In the genomic region with DNA sequence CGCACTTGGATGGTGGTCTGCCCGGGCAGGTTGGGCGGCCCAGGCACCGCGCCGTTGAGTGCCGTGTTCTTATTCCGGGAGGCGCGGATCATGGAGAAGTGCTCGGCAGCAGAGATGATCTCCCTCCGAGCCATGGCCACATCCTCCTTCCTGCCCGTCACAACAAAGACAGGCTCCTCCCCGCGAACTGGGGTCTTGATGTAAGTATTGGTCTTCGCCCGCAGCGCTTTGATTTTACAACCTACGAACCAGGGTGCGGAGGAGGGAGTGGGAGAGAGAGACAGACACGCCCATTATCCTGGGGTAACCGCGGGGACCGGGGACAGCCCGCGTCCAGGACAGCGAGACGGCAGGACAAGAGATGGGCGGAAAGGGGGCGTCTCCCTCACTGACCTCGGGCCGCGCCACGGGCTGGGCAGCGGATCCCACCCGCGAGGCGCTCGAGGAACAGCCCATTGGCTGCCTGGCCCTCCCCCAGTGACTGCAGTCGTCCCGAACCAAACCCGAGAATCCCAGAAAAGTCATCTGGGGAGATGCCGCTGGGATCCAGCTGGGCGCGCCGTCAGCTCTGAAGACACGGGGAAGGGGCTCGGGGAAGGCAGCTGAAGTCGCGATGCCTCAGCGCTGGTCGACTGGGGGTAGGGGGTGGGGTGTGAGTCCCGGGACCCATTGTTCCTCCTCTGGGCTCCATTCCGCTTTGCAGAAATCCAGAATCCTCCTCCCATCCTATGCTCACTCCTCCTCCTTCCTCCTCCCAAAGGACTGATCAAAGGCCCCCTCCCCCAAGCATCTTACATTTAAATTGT, we compare ENCODE assay signal across 1 cellular context.
TF ChIP-seq lines count a peak whose summit lies in the region.

No MANE protein-coding gene starts in this region.

TF ChIP-seq in IMR-90, 13 proteins besides CTCF, POLR2A, EP300 and RAD21:
- TF ChIP-seq CHD1 (IDR thresholded peaks at IDR 0.05; ENCODE audit: low read depth, low read length) = 0 out of 2 replicates have a peak, but pooled peaks have one; percentile 31
- TF ChIP-seq BHLHE40 (IDR thresholded peaks at IDR 0.05; ENCODE audit: low read depth, low read length) = no peak
- no peak for TF ChIP-seq CEBPB (IDR thresholded peaks at IDR 0.05; ENCODE audit: low read depth, low read length)
- TF ChIP-seq SMC3 (IDR thresholded peaks at IDR 0.05; ENCODE audit: low read depth, low read length) = no peak
- 0 out of 2 replicates have a peak, but pooled peaks have one; percentile 21 for TF ChIP-seq MAZ (IDR thresholded peaks at IDR 0.05; ENCODE audit: borderline replicate concordance, low read depth, low read length)
- no peak for TF ChIP-seq NFE2L2 (IDR thresholded peaks at IDR 0.05; ENCODE audit: low read depth, low read length)
- no peak for TF ChIP-seq RCOR1 (IDR thresholded peaks at IDR 0.05; ENCODE audit: insufficient replicate concordance, low read length)
- TF ChIP-seq USF2 (IDR thresholded peaks at IDR 0.05; ENCODE audit: low read depth, low read length) = no peak
- TF ChIP-seq ELK1 (IDR thresholded peaks at IDR 0.05; ENCODE audit: borderline replicate concordance, low read depth, low read length) = no peak
- peak; percentile 13; the same call in 1 of the 2 replicates for TF ChIP-seq MXI1 (IDR thresholded peaks at IDR 0.05; ENCODE audit: borderline replicate concordance, low read depth, low read length)
